Comparison of ENCODE assay signal across 8 cellular contexts in genomic region chrX:20252392-20253231, GRCh38. TPM values are rescaled to one million over a fixed set of nuclear protein-coding genes. Genes with fewer than 3 reads are reported as not detected.
DNase-seq lines count a peak whose midpoint lies in the region; ATAC-seq, FAIRE-seq and TF ChIP-seq lines count a peak whose summit lies in the region.

No MANE protein-coding gene starts in this region.

- H3K27ac ChIP-seq in fibroblast of lung (ENCODE audit: insufficient read depth, low read length) = no peak overlapping the region
- no peak overlapping the region for H3K27ac ChIP-seq in pancreas

- no peak for FAIRE-seq in pancreas (lab: Jason Lieb, UNC)

- H3K27me3 ChIP-seq in fibroblast of lung (ENCODE audit: control insufficient read depth, insufficient read depth, low read length) (no peaks in the 10 kb centered on the region), pancreas (no peaks in the 10 kb centered on the region)

- peak; percentile 81 for ATAC-seq in GM21529 (IDR thresholded peaks at IDR 0.05; ENCODE audit: unreplicated experiment)
- peak; percentile 75 to 96 (median 92) for ATAC-seq in pancreas
- ATAC-seq in HG03442 (IDR thresholded peaks at IDR 0.05; ENCODE audit: unreplicated experiment) = no peak

- H4K20me1 ChIP-seq in fibroblast of lung (ENCODE audit: control insufficient read depth, extremely low read depth, insufficient read depth, low read length) = no peaks in the 10 kb centered on the region

- H3K79me2 ChIP-seq in fibroblast of lung (ENCODE audit: control insufficient read depth, insufficient read depth, low read length) = no peaks in the 10 kb centered on the region

- no peak overlapping the region for H3K4me2 ChIP-seq in fibroblast of lung (ENCODE audit: extremely low read depth, insufficient read depth, low read length)

- no peak overlapping the region for H3K4me3 ChIP-seq in fibroblast of lung (replicated peaks in 1 of 4; ENCODE audit: control extremely low read depth in 1 of 4, insufficient read depth in 1 of 4, low read depth in 3 of 4, low read length in 4 of 4)
- H3K4me3 ChIP-seq in pancreas = no peak overlapping the region

- 71 to 76% methylated on average over 6 of the region's 6 CpGs for WGBS in pancreas, 2 donors

- no peak overlapping the region for H3K9ac ChIP-seq in fibroblast of lung (ENCODE audit: insufficient read depth, low read length)

- DNase-seq in COR-L47 (lab: John Stamatoyannopoulos, UW) = peak; percentile 6
- DNase-seq in NOMO-1 treated with dmso at 0.1 percent for 144 hours (lab: John Stamatoyannopoulos, UW; ENCODE audit: unreplicated experiment) = peak; percentile 59
- peak; percentile 63 for DNase-seq in activated T-cell treated with anti-CD3 and anti-CD28 coated beads for 1 hour (ENCODE audit: low read depth)
- DNase-seq in fibroblast of lung (ENCODE audit: low read depth in 2 of 2) = peak; percentile 24 to 56
- peak; percentile 26 to 83 (median 56) for DNase-seq in pancreas
- no peak for DNase-seq in cerebellar cortex (ENCODE audit: low spot score)

- intact Hi-C loops in pancreas (cut with DNase I) = no loop called here

- no peaks in the 10 kb centered on the region for H3K9me3 ChIP-seq in fibroblast of lung (ENCODE audit: control insufficient read depth, insufficient read depth, low read depth, low read length)
- no peaks in the 10 kb centered on the region for H3K9me3 ChIP-seq in pancreas

- H2AFZ ChIP-seq in fibroblast of lung (ENCODE audit: low read length) = no peak overlapping the region

- TF ChIP-seq CTCF in fibroblast of lung (conservative IDR thresholded peaks at IDR 0.05 in 1 of 2, IDR thresholded peaks at IDR 0.05 in 1 of 2; ENCODE audit: low read depth in 1 of 2, low read length in 2 of 2) (peak; percentile 54 to 74), pancreas (IDR thresholded peaks at IDR 0.05) (peak; percentile 39 to 56 (median 42))

- H3K36me3 ChIP-seq in fibroblast of lung (ENCODE audit: control insufficient read depth, insufficient read depth, low read length) (no peaks in the 10 kb centered on the region), pancreas (no peaks in the 10 kb centered on the region)

- H3K4me1 ChIP-seq in fibroblast of lung (ENCODE audit: control insufficient read depth, extremely low read depth, insufficient read depth, low read length) (peaks cover 2% of the 10 kb centered on the region), pancreas (no peaks in the 10 kb centered on the region)

RNA-seq across cellular contexts. Expression of gene RPS6KA3, which starts 14.1 kb away (rescaled TPM):
- 29.0 and 38.5 TPM in 2 replicates for total RNA-seq in fibroblast of lung
- polyA plus RNA-seq in fibroblast of lung = 50.2 TPM in 2 replicates
- 29.0 and 30.8 TPM in 2 replicates for polyA plus RNA-seq in fibroblast of lung (2012)
- polyA minus RNA-seq in fibroblast of lung (ENCODE audit: low replicate concordance) = 19.8 and 29.5 TPM in 2 replicates
- 10 to 100 TPM; 15.0 to 29.8 (median 18.9) TPM for total RNA-seq in pancreas
- 10 to 100 TPM in 1 of 2 donors, 1 to 10 TPM in 1; 4.8 to 15.0 TPM for polyA plus RNA-seq in pancreas
